In the genomic region with DNA sequence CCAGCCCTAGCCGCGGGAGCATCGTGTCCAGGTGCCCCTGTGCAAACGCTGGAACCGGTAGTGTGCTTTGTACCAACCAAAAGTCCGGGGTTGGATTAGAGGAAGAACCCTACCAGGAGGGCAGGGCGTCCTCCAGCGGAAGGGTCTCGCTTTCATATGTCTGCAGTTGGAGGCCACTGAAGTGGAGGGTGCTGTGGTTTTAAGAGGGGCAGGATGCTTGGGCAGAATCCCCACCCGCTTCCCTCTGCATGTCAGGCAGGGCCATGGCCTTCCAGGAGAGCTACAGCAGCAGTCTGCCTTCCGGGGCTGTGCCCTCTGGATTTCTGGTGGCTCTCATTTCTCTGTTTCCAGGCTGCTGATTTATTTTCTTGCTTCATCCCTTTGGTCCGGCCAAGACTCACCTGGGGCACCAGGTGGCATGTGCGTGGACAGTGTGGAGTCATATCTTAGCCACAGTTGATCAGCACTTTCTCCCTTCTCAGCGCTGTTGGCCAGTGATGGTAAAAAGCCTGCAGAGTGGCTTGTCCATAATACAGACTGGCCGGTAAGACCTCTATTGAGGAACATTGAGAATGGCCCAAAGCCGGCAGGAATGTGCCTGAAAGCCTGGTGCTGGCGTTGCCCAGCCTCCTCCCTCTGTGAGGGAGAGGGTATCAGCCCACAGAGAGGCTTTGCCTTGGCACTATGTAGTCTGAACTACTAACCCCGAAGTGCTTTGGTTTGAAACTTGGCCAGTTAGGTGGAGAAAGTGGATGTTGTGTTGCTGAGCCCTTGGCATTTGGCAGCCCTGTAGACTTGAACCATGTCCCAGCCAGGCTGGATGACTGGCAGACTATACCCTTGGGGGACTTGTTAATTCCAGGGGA, we compare ENCODE assay signal across 8 cellular contexts. TPM values are rescaled to one million over a fixed set of nuclear protein-coding genes. Genes with fewer than 3 reads are reported as not detected.
DNase-seq lines count a peak whose midpoint lies in the region; ATAC-seq and TF ChIP-seq lines count a peak whose summit lies in the region.

No MANE protein-coding gene starts in this region.

- H3K4me1 ChIP-seq in left ventricle myocardium inferior (peaks cover 37% of the 10 kb centered on the region), skeletal muscle satellite cell (ENCODE audit: control insufficient read depth, insufficient read depth, low read length) (peaks cover 26% of the 10 kb centered on the region)

- H3K4me2 ChIP-seq in skeletal muscle satellite cell (ENCODE audit: low read length), result peak overlapping the region; percentile 98

- H3K9ac ChIP-seq in skeletal muscle satellite cell (ENCODE audit: low read depth, low read length), result peak overlapping the region; percentile 83

- peak; percentile 19 for DNase-seq in DMS153 (lab: John Stamatoyannopoulos, UW)
- no peak for DNase-seq in DMS153 treated with DMSO at 0.1 percent for 48 hours (lab: John Stamatoyannopoulos, UW; ENCODE audit: unreplicated experiment)
- no peak for DNase-seq in left ventricle myocardium inferior
- DNase-seq in Kasumi-1 (lab: John Stamatoyannopoulos, UW), result no peak

- H3K36me3 ChIP-seq in left ventricle myocardium inferior (no peaks in the 10 kb centered on the region), skeletal muscle satellite cell (ENCODE audit: insufficient read depth, low read length) (no peaks in the 10 kb centered on the region)

- intact Hi-C loops in left ventricle myocardium inferior (cut with micrococcal nuclease), result no loop called here

- H3K27ac ChIP-seq in left ventricle myocardium inferior (replicated peaks), result peak overlapping the region; percentile 54

- H3K9me3 ChIP-seq in left ventricle myocardium inferior (replicated peaks) (peaks cover 16% of the 10 kb centered on the region), skeletal muscle satellite cell (replicated peaks; ENCODE audit: low read length) (no peaks in the 10 kb centered on the region)

- TF ChIP-seq CTCF in WI38 (IDR thresholded peaks at IDR 0.05; ENCODE audit: low read depth, low read length) (no peak), left ventricle myocardium inferior (IDR thresholded peaks at IDR 0.05; ENCODE audit: borderline replicate concordance) (no peak)

- no peaks in the 10 kb centered on the region for H3K27me3 ChIP-seq in left ventricle myocardium inferior (ENCODE audit: low read depth)
- no peaks in the 10 kb centered on the region for H3K27me3 ChIP-seq in skeletal muscle satellite cell (ENCODE audit: control insufficient read depth, insufficient read depth, low read length)

- ATAC-seq in HG03521 (IDR thresholded peaks at IDR 0.05; ENCODE audit: unreplicated experiment) (no peak), GM19463 (IDR thresholded peaks at IDR 0.05; ENCODE audit: unreplicated experiment) (no peak)

- H3K4me3 ChIP-seq in WI38 (ENCODE audit: low read depth, low read length) (peak overlapping the region; percentile 72), left ventricle myocardium inferior (peak overlapping the region; percentile 79), skeletal muscle satellite cell (ENCODE audit: low read length) (peak overlapping the region; percentile 87)

RNA-seq across cellular contexts. Expression of a gene that starts 1.8 kb away (rescaled TPM):
- 18.1 TPM for total RNA-seq in left ventricle myocardium inferior
- 13.4 and 19.7 TPM in 2 replicates for total RNA-seq in skeletal muscle satellite cell (2012; rRNA removed)
